Comparison of ENCODE assay signal across 1 cellular context in the genomic region with DNA sequence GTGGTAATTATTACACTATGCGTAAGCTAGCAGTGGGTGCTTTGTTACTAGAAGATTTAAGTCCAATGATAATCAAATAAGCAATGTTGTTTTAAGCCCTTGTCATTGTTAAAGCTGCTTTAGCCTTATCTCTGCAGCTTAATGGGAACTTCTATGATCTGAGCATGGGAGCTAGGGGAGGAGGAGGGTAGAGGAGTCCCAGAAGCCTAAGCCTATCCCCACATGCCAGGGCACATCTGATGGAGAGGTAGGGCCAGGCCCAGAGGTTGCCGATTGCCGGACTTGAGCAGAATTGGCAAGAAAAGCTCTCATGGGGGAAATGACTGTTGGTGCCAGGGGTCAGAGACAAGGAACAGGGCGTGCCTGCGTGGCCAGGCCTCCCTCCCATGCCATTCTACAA.
TF ChIP-seq lines count a peak whose summit lies in the region.

No MANE protein-coding gene starts in this region.

TF ChIP-seq in GM23338, 12 proteins besides CTCF, POLR2A, EP300 and RAD21 (continued from another document):
- TF ChIP-seq, protein P1, sequence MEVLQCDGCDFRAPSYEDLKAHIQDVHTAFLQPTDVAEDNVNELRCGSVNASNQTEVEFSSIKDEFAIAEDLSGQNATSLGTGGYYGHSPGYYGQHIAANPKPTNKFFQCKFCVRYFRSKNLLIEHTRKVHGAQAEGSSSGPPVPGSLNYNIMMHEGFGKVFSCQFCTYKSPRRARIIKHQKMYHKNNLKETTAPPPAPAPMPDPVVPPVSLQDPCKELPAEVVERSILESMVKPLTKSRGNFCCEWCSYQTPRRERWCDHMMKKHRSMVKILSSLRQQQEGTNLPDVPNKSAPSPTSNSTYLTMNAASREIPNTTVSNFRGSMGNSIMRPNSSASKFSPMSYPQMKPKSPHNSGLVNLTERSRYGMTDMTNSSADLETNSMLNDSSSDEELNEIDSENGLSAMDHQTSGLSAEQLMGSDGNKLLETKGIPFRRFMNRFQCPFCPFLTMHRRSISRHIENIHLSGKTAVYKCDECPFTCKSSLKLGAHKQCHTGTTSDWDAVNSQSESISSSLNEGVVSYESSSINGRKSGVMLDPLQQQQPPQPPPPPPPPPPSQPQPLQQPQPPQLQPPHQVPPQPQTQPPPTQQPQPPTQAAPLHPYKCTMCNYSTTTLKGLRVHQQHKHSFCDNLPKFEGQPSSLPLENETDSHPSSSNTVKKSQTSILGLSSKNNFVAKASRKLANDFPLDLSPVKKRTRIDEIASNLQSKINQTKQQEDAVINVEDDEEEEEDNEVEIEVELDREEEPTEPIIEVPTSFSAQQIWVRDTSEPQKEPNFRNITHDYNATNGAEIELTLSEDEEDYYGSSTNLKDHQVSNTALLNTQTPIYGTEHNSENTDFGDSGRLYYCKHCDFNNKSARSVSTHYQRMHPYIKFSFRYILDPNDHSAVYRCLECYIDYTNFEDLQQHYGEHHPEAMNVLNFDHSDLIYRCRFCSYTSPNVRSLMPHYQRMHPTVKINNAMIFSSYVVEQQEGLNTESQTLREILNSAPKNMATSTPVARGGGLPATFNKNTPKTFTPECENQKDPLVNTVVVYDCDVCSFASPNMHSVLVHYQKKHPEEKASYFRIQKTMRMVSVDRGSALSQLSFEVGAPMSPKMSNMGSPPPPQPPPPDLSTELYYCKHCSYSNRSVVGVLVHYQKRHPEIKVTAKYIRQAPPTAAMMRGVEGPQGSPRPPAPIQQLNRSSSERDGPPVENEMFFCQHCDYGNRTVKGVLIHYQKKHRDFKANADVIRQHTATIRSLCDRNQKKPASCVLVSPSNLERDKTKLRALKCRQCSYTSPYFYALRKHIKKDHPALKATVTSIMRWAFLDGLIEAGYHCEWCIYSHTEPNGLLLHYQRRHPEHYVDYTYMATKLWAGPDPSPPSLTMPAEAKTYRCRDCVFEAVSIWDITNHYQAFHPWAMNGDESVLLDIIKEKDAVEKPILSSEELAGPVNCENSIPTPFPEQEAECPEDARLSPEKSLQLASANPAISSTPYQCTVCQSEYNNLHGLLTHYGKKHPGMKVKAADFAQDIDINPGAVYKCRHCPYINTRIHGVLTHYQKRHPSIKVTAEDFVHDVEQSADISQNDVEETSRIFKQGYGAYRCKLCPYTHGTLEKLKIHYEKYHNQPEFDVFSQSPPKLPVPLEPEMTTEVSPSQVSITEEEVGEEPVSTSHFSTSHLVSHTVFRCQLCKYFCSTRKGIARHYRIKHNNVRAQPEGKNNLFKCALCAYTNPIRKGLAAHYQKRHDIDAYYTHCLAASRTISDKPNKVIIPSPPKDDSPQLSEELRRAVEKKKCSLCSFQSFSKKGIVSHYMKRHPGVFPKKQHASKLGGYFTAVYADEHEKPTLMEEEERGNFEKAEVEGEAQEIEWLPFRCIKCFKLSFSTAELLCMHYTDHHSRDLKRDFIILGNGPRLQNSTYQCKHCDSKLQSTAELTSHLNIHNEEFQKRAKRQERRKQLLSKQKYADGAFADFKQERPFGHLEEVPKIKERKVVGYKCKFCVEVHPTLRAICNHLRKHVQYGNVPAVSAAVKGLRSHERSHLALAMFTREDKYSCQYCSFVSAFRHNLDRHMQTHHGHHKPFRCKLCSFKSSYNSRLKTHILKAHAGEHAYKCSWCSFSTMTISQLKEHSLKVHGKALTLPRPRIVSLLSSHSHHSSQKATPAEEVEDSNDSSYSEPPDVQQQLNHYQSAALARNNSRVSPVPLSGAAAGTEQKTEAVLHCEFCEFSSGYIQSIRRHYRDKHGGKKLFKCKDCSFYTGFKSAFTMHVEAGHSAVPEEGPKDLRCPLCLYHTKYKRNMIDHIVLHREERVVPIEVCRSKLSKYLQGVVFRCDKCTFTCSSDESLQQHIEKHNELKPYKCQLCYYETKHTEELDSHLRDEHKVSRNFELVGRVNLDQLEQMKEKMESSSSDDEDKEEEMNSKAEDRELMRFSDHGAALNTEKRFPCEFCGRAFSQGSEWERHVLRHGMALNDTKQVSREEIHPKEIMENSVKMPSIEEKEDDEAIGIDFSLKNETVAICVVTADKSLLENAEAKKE (CRISPR knock-in tag; IDR thresholded peaks at IDR 0.05) = no peak
TF ChIP-seq in GM23338: peak in this region for 0.
